Comparison of ENCODE assay signal across 9 cellular contexts in the genomic region with DNA sequence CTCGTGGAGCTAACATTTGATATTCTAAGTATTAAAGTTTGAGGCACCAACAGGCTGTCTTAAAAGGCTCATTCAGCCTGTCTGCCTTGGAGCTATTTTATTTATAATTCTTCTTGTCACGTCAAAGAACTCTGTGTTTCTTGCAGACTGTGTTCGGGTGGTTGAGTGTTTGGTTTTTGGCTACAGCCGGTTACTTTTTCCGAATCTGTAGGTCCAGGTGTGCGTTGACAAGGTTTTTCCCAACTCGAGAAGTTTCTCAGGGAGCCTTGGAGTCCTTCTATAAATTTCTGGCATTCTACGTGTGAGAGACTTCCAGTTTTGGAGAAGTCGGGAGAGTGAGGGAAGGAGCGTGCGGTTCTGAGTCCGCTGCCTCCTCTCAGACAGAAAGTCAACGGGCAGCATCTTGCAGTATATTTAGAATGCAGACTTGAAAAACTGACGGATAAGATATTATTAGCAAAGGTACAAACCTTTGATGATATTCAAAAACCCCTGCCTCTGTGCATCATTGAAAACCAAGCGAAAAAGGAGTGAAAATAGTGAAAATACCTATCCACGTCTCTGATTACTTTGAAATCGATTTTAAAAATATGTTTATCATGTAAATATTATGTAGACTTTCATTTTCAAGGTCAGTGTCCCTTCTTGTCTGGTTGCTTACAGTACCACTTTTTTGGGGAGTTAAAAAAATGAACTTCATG.
A peak's percentile ranks its signal among the peaks of the same experiment; 100 is the strongest.
DNase-seq lines count a peak whose midpoint lies in the region; ATAC-seq, FAIRE-seq and TF ChIP-seq lines count a peak whose summit lies in the region.
"Had no signal": no experiment of that assay in that cellular context is flagged by ENCODE, and none has a peak within 500 bp of the region (broad histone marks: within the 10 kb centered on the region; RNA-seq: fewer than 3 reads in every experiment).

No MANE protein-coding gene starts in this region.

- ATAC-seq in HG03565 (IDR thresholded peaks at IDR 0.05; ENCODE audit: unreplicated experiment) = no peak
- ATAC-seq in GM21723 (IDR thresholded peaks at IDR 0.05; ENCODE audit: unreplicated experiment) = no peak

- H3K9me3 Mint-ChIP-seq in nephron = no peaks in the 10 kb centered on the region

- H3K27me3 ChIP-seq in MG63 = no peaks in the 10 kb centered on the region

- H3K4me1 Mint-ChIP-seq in nephron = peaks cover 20% of the 10 kb centered on the region

- H3K27ac Mint-ChIP-seq in nephron = peak overlapping the region in 2 of 3 experiments; percentile 9 to 62

- DNase-seq in AG08396 (ENCODE audit: low spot score) (peak; percentile 33), MG63 (no peak), epidermal melanocyte (ENCODE audit: insufficient read length, low spot score) (peak; percentile 93), NCI-H446 treated with DMSO at 0.1 percent for 48 hours (lab: John Stamatoyannopoulos, UW) (no peak), frontal cortex (ENCODE audit: low spot score in 2 of 2) (no peak)
- DNase-seq: amygdala had no signal

- H3K36me3 ChIP-seq in MG63 = peaks cover 24% of the 10 kb centered on the region

- H3K4me3 ChIP-seq in MG63 = peak overlapping the region; percentile 67

- H3K36me3 Mint-ChIP-seq in nephron (ENCODE audit: low read depth) = no peaks in the 10 kb centered on the region

- H3K4me3 Mint-ChIP-seq in nephron = peak overlapping the region in 1 of 3 experiments; percentile 3

- FAIRE-seq in frontal cortex (lab: Jason Lieb, UNC) = no peak

- peaks cover 61% of the 10 kb centered on the region for H3K27me3 Mint-ChIP-seq in nephron (ENCODE audit: low read depth)

- H3K9me3 ChIP-seq in MG63 = no peaks in the 10 kb centered on the region

- no peak for TF ChIP-seq CTCF in nephron (IDR thresholded peaks at IDR 0.05; ENCODE audit: unreplicated experiment in 3 of 3)

Comparison
In these comparisons a context has a peak if more than half of its experiments do, and no peak if none do; other contexts are left out.
1. DNase-seq: peak in AG08396 (single experiment) and epidermal melanocyte (single experiment); none in MG63 (single experiment), NCI-H446 treated with DMSO at 0.1 percent for 48 hours (single experiment) and frontal cortex (0 of 2).